In genomic region chr4:31139767-31140166, GRCh38 we compare ENCODE assay signal across 9 cellular contexts.
"Had no signal": no experiment of that assay in that cellular context is flagged by ENCODE, and none has a peak within 500 bp of the region (broad histone marks: within the 10 kb centered on the region; RNA-seq: fewer than 3 reads in every experiment).

No MANE protein-coding gene starts in this region.

- H3K27ac Mint-ChIP-seq: GM23338, HFFc6 had no signal

- H3K9me3 Mint-ChIP-seq: GM23338, H9 had no signal

- H3K4me3 ChIP-seq: GM23248, GM23338, HAP-1 had no signal

- DNase-seq: GM23248, GOT3, H7, H9, HCEC 1CT, HFFc6 had no signal

- H3K9ac ChIP-seq: GM23248 had no signal

- H3K36me3 ChIP-seq: HAP-1 had no signal

- ATAC-seq: GM23338, HCT116 had no signal

- H3K4me1 ChIP-seq: HAP-1 had no signal

- H3K4me3 Mint-ChIP-seq: GM23338, H9, HFFc6 had no signal

- H3K27ac ChIP-seq: GM23248 had no signal

- H3K9me3 ChIP-seq: HAP-1 had no signal

- H2AFZ ChIP-seq: GM23248, GM23338 had no signal

- H3K4me2 ChIP-seq: GM23338 had no signal
